ENCODE assay signal across 23 cellular contexts in genomic region chr12:26283046-26283445, GRCh38.
"Had no signal": no experiment of that assay in that cellular context is flagged by ENCODE, and none has a peak within 500 bp of the region (broad histone marks: within the 10 kb centered on the region; RNA-seq: fewer than 3 reads in every experiment).

No MANE protein-coding gene starts in this region.

- ATAC-seq: activated T-cell treated with anti-CD3 and anti-CD28 coated beads, Interleukin-2, amount 50 U/mL, for 4 hours; Right ventricle myocardium inferior had no signal

- H3K27me3 Mint-ChIP-seq: activated CD4-positive, alpha-beta memory T cell treated with anti-CD3 and anti-CD28 coated beads for 36 hours; activated CD4-positive, alpha-beta T cell treated with anti-CD3 and anti-CD28 coated beads, Interleukin-2, amount 10 ng/mL, durations not matched to agents 7 days and 5 days; activated naive CD8-positive, alpha-beta T cell had no signal

- DNase-seq: activated CD4-positive, alpha-beta memory T cell treated with anti-CD3 and anti-CD28 coated beads for 36 hours; activated CD4-positive, alpha-beta T cell treated with anti-CD3 and anti-CD28 coated beads, Interleukin-2, amount 10 ng/mL, durations not matched to agents 7 days and 5 days; activated CD4-positive, CD25-positive, alpha-beta regulatory T cell; activated CD8-positive, alpha-beta memory T cell treated with anti-CD3 and anti-CD28 coated beads for 24 hours; activated gamma-delta T cell; activated naive CD4-positive, alpha-beta T cell treated with anti-CD3 and anti-CD28 coated beads for 36 hours; activated T-cell treated with anti-CD3 and anti-CD28 coated beads, Interleukin-2, amount 50 U/mL, for 4 hours; amygdala; brain microvascular endothelial cell; cerebellar nuclear complex; MV-4-11; NCI-H1105; NCI-H1436; NCI-H1694 treated with DMSO at 0.1 percent for 48 hours; NCI-H2029 treated with DMSO at 0.1 percent for 48 hours; NCI-H345; NCI-H69; RPMI8226; SJCRH30; SK-N-SH; T-helper 1 cell had no signal

- H3K9me3 Mint-ChIP-seq: activated CD4-positive, alpha-beta memory T cell treated with anti-CD3 and anti-CD28 coated beads for 36 hours; activated CD4-positive, alpha-beta T cell treated with anti-CD3 and anti-CD28 coated beads, Interleukin-2, amount 10 ng/mL, durations not matched to agents 7 days and 5 days; activated naive CD4-positive, alpha-beta T cell treated with anti-CD3 and anti-CD28 coated beads for 36 hours; activated T-cell treated with anti-CD3 and anti-CD28 coated beads, Interleukin-2, amount 50 U/mL, for 4 hours had no signal

- H3K36me3 Mint-ChIP-seq: activated CD4-positive, alpha-beta memory T cell treated with anti-CD3 and anti-CD28 coated beads for 36 hours; activated naive CD8-positive, alpha-beta T cell had no signal

- H3K27ac Mint-ChIP-seq: activated CD4-positive, alpha-beta memory T cell treated with anti-CD3 and anti-CD28 coated beads for 36 hours; activated CD4-positive, alpha-beta T cell treated with anti-CD3 and anti-CD28 coated beads, Interleukin-2, amount 10 ng/mL, durations not matched to agents 7 days and 5 days; activated naive CD4-positive, alpha-beta T cell treated with anti-CD3 and anti-CD28 coated beads for 36 hours; activated naive CD8-positive, alpha-beta T cell had no signal

- H3K4me3 Mint-ChIP-seq: activated CD4-positive, alpha-beta memory T cell treated with anti-CD3 and anti-CD28 coated beads for 36 hours; activated CD4-positive, alpha-beta T cell treated with anti-CD3 and anti-CD28 coated beads, Interleukin-2, amount 10 ng/mL, durations not matched to agents 7 days and 5 days; activated naive CD4-positive, alpha-beta T cell treated with anti-CD3 and anti-CD28 coated beads for 36 hours; activated naive CD8-positive, alpha-beta T cell; activated T-cell treated with anti-CD3 and anti-CD28 coated beads, Interleukin-2, amount 50 U/mL, for 4 hours had no signal
